8 cellular contexts compared by ENCODE assay signal in the genomic region with DNA sequence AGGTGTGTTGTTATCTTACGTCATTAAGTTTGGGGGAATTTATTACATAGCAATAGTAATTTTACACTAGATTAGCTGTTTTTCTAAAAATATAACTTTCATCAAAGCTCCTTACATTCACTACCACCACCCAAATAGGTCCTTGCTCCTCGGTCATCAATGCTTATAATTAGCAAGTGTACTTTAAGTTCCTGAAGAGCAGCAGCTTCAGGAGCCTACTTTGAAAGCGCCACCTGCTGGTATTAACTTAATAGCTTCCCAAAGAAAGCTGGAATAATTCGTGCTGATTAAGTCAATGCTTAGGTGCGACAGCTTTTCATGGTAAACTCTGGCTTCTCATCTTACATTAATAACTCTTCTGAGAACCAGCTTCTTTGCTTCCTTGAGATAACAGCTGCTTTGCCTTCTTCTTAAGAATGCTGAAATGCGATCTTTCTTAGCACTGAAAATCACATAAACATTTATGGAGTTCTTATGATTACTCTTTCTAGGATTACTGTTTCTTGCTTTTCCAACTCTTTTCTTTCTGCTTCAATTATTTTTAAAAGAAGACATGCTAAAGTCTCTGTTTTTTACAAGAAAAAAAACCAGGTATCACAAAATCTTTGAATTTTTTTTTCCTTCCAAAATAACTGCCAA. TPM values are rescaled to one million over a fixed set of nuclear protein-coding genes. Genes with fewer than 3 reads are reported as not detected.
DNase-seq lines count a peak whose midpoint lies in the region; ATAC-seq and TF ChIP-seq lines count a peak whose summit lies in the region.

No MANE protein-coding gene starts in this region.

- POLR2A ChIA-PET in GM10248 (lab: Yijun Ruan, JAX): no interaction called here

- ATAC-seq in psoas muscle (peak in 2 of 4 donors; percentile 48 to 76), GM18870 (IDR thresholded peaks at IDR 0.05; ENCODE audit: unreplicated experiment) (no peak)

- H3K27me3 ChIP-seq in psoas muscle (ENCODE audit: insufficient read depth in 3 of 3, low read length in 2 of 3): no peaks in the 10 kb centered on the region

- CTCF ChIA-PET in GM10248 (lab: Yijun Ruan, JAX): interaction anchor here (0.8 to 7.4 kb wide), 45 partner anchors 11 to 442 kb away, joined by 3 to 80 read pairs (median 4); a partner anchor contains a TSS

- H3K4me1 ChIP-seq in psoas muscle: no peaks in the 10 kb centered on the region

- H3K36me3 ChIP-seq in psoas muscle (ENCODE audit: insufficient read depth in 1 of 2, low read depth in 1 of 2): no peaks in the 10 kb centered on the region

- DNase-seq in AG10803 (ENCODE audit: low read depth) (peak; percentile 69), GM10248 (ENCODE audit: extremely low spot score) (peak; percentile 55), NCI-H2029 (lab: John Stamatoyannopoulos, UW) (peak; percentile 60), germinal center (ENCODE audit: low spot score) (peak; percentile 63), psoas muscle (no peak), GDM1 (lab: John Stamatoyannopoulos, UW) (no peak)

- no peak overlapping the region for H3K4me3 ChIP-seq in AG10803 (ENCODE audit: low read length)
- H3K4me3 ChIP-seq in psoas muscle: no peak overlapping the region

- intact Hi-C loops in psoas muscle (cut with DNase I): loop anchor here (2.0 to 10.0 kb wide), 5 partner anchors 73 to 305 kb away; no protein-coding TSS in a partner anchor

- TF ChIP-seq CTCF in AG10803 (conservative IDR thresholded peaks at IDR 0.05; ENCODE audit: low read length) (peak; percentile 78), GM10248 (IDR thresholded peaks at IDR 0.05; ENCODE audit: control extremely low read depth, extremely low read depth, low read depth, missing control alignments) (peak; percentile 76), VCaP (conservative IDR thresholded peaks at IDR 0.05) (peak; percentile 94), psoas muscle (IDR thresholded peaks at IDR 0.05) (peak; percentile 75)

- no peaks in the 10 kb centered on the region for H3K9me3 ChIP-seq in psoas muscle

- H3K27ac ChIP-seq in VCaP (no peak overlapping the region), psoas muscle (no peak overlapping the region)

- WGBS in psoas muscle, 3 donors: 19 to 23% (median 21%) methylated on average over 6 of the region's 6 CpGs

RNA-seq across cellular contexts. Expression of a gene that starts 10.0 kb away (rescaled TPM):
- total RNA-seq in psoas muscle: 1 to 10 TPM in 1 of 4 donors, under 1 TPM in 3; 0.22 to 1.1 (median 0.49) TPM
- polyA plus RNA-seq in psoas muscle: under 1 TPM; 0.13 to 0.52 (median 0.26) TPM

RNA-seq across cellular contexts. Expression of a gene that starts 14.6 kb away (rescaled TPM):
- total RNA-seq in psoas muscle: 1 to 10 TPM; 1.3 to 2.4 (median 1.6) TPM
- polyA plus RNA-seq in psoas muscle: 1 to 10 TPM in 2 of 3 donors, under 1 TPM in 1; 1.00 to 1.2 (median 1.2) TPM

Comparison
In these comparisons a context has a peak if more than half of its experiments do, and no peak if none do; other contexts are left out.
1. DNase-seq: peak in AG10803 (single experiment), GM10248 (single experiment), NCI-H2029 (single experiment) and germinal center (single experiment); none in psoas muscle (0 of 2) and GDM1 (single experiment).
2. Peak in every context shown above with its lines, with median percentiles within 50 percentile points of each other: CTCF ChIP-seq.